8 cellular contexts compared by ENCODE assay signal in the genomic region with DNA sequence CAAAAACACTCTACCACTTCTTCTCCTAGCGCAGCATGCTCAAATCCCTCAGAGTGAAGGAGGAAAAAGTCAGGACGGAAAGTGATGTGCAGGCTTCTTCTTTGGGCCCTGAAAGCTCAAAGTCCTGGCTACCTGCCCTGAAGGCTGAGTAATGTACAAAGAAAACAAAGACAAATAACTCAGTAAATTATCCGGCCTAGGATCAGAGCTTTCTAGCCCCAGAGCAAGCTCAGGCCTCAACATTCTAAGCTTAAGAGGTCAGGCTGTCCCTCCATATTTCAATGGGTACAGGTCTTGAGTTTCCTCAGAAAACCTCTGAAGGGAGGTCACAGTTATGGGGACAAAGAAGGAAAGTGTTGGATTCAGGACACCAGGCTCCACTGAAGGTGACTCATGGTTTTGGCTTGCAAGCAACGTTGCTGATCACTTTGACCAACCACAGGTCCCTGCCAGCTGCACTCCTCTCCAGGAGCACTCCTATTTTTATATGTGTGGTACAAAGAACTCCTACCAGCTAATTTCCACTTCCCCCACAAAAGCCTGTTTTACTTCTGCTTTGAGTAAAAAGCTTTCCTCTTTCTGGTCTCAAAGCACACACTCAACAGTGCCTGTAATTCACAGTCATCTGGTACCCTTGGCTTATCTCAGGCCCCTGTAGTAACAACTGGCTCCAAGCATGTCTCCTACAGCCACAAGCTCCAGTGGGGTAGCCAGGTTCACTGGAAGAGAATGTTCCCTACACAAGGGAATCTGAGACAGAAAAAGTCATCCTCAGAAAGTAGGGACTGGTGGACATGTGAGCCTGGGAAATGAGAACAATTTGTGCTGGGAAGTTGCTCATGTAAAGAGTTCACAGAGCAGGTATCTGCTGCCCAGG.
DNase-seq lines count a peak whose midpoint lies in the region; ATAC-seq, FAIRE-seq and TF ChIP-seq lines count a peak whose summit lies in the region.

No MANE protein-coding gene starts in this region.

- H3F3A ChIP-seq in MM.1S (ENCODE audit: insufficient read depth, low read length) = peaks cover 14% of the 10 kb centered on the region

- H2AFZ ChIP-seq in MM.1S (ENCODE audit: low read length) (peak overlapping the region; percentile 42), astrocyte (ENCODE audit: low read depth, low read length) (peak overlapping the region; percentile 58)

- no peak for TF ChIP-seq CTCF in HFF-Myc (IDR thresholded peaks at IDR 0.05; ENCODE audit: low read depth, low read length, missing control alignments)
- no peak for TF ChIP-seq CTCF in MM.1S (IDR thresholded peaks at IDR 0.05; ENCODE audit: low read length)
- no peak for TF ChIP-seq CTCF in astrocyte (IDR thresholded peaks at IDR 0.05; ENCODE audit: insufficient read depth, low read depth, low read length)

- no peak overlapping the region for H3K4me3 Mint-ChIP-seq in activated CD8-positive, alpha-beta memory T cell treated with anti-CD3 and anti-CD28 coated beads, Interleukin-2, amount 10 ng/mL, durations not matched to agents 7 days and 5 days
- H3K4me3 Mint-ChIP-seq in astrocyte (ENCODE audit: unreplicated experiment) = no peak overlapping the region
- peak overlapping the region; percentile 30 for H3K4me3 Mint-ChIP-seq in stimulated activated naive CD8-positive, alpha-beta T cell treated with anti-CD3 and anti-CD28 coated beads, Interleukin-15, Interleukin-2, amounts not matched to agents 100 ng/mL and 50 ng/mL, for 24 hours

- H3K27ac Mint-ChIP-seq in activated CD8-positive, alpha-beta memory T cell treated with anti-CD3 and anti-CD28 coated beads, Interleukin-2, amount 10 ng/mL, durations not matched to agents 7 days and 5 days = no peak overlapping the region
- H3K27ac Mint-ChIP-seq in astrocyte (ENCODE audit: unreplicated experiment) = peak overlapping the region; percentile 96
- H3K27ac Mint-ChIP-seq in stimulated activated naive CD8-positive, alpha-beta T cell treated with anti-CD3 and anti-CD28 coated beads, Interleukin-15, Interleukin-2, amounts not matched to agents 100 ng/mL and 50 ng/mL, for 24 hours = peak overlapping the region; percentile 87

- H3K4me1 Mint-ChIP-seq in activated CD8-positive, alpha-beta memory T cell treated with anti-CD3 and anti-CD28 coated beads, Interleukin-2, amount 10 ng/mL, durations not matched to agents 7 days and 5 days = peaks cover 23% of the 10 kb centered on the region
- H3K4me1 Mint-ChIP-seq in astrocyte (ENCODE audit: low read depth, unreplicated experiment) = peaks cover 34% of the 10 kb centered on the region
- peaks cover 61% of the 10 kb centered on the region for H3K4me1 Mint-ChIP-seq in stimulated activated naive CD8-positive, alpha-beta T cell treated with anti-CD3 and anti-CD28 coated beads, Interleukin-15, Interleukin-2, amounts not matched to agents 100 ng/mL and 50 ng/mL, for 24 hours (ENCODE audit: low read depth)

- peak; percentile 89 for ATAC-seq in activated CD8-positive, alpha-beta memory T cell treated with anti-CD3 and anti-CD28 coated beads, Interleukin-2, amount 10 ng/mL, durations not matched to agents 7 days and 5 days

- H3K36me3 ChIP-seq in MM.1S (replicated peaks; ENCODE audit: insufficient read depth, low read length) (no peaks in the 10 kb centered on the region), astrocyte (ENCODE audit: insufficient read depth, low read length) (no peaks in the 10 kb centered on the region)

- H3K4me2 ChIP-seq in MM.1S (ENCODE audit: low read depth, low read length) (peak overlapping the region; percentile 51), astrocyte (ENCODE audit: low read length) (peak overlapping the region; percentile 67)

- DNase-seq in activated CD8-positive, alpha-beta memory T cell treated with anti-CD3 and anti-CD28 coated beads, Interleukin-2, amount 10 ng/mL, durations not matched to agents 7 days and 5 days = no peak
- no peak for DNase-seq in activated CD8-positive, alpha-beta memory T cell treated with anti-CD3 and anti-CD28 coated beads, Interleukin-2, amount 50 U/mL, for 48 hours
- DNase-seq in HFF-Myc (ENCODE audit: extremely low read depth, low read depth) (peak; percentile 90), MM.1S (peak; percentile 63), astrocyte (ENCODE audit: low read depth) (peak; percentile 96), islet precursor cell (peak; percentile 87), NCI-H82 (lab: John Stamatoyannopoulos, UW) (no peak)

- H3K27me3 ChIP-seq in MM.1S (replicated peaks; ENCODE audit: insufficient read depth, low read length) (no peaks in the 10 kb centered on the region), astrocyte (ENCODE audit: insufficient read depth, low read length) (no peaks in the 10 kb centered on the region)

- H4K20me1 ChIP-seq in MM.1S (ENCODE audit: insufficient read depth, low read length) (no peaks in the 10 kb centered on the region), astrocyte (ENCODE audit: insufficient read depth, low read length) (no peaks in the 10 kb centered on the region)

- H3K27ac ChIP-seq in MM.1S (ENCODE audit: low read length) (peak overlapping the region; percentile 74), astrocyte (ENCODE audit: low read depth, low read length) (peak overlapping the region; percentile 97)

- peaks cover 22% of the 10 kb centered on the region for H3K4me1 ChIP-seq in MM.1S (ENCODE audit: low read length)
- peaks cover 22% of the 10 kb centered on the region for H3K4me1 ChIP-seq in astrocyte (ENCODE audit: insufficient read depth, low read length)

- no peaks in the 10 kb centered on the region for H3K9me3 Mint-ChIP-seq in activated CD8-positive, alpha-beta memory T cell treated with anti-CD3 and anti-CD28 coated beads, Interleukin-2, amount 10 ng/mL, durations not matched to agents 7 days and 5 days (ENCODE audit: low read depth)
- no peaks in the 10 kb centered on the region for H3K9me3 Mint-ChIP-seq in astrocyte (ENCODE audit: unreplicated experiment)
- no peaks in the 10 kb centered on the region for H3K9me3 Mint-ChIP-seq in stimulated activated naive CD8-positive, alpha-beta T cell treated with anti-CD3 and anti-CD28 coated beads, Interleukin-15, Interleukin-2, amounts not matched to agents 100 ng/mL and 50 ng/mL, for 24 hours

- H3K4me3 ChIP-seq in HFF-Myc (replicated peaks; ENCODE audit: low read depth, low read length) (no peak overlapping the region), MM.1S (ENCODE audit: low read length) (no peak overlapping the region; the same call in 1 of the 2 replicates), astrocyte (ENCODE audit: insufficient read depth, low read depth, low read length) (peak overlapping the region; percentile 2)

- no peak overlapping the region; the same call in 1 of the 2 replicates for H3K9ac ChIP-seq in MM.1S (ENCODE audit: low read length)
- H3K9ac ChIP-seq in astrocyte (ENCODE audit: low read length) = peak overlapping the region; percentile 68

- CTCF ChIA-PET in activated CD8-positive, alpha-beta memory T cell treated with anti-CD3 and anti-CD28 coated beads, Interleukin-2, amount 10 ng/mL, durations not matched to agents 7 days and 5 days (lab: Charles Lee) = interaction anchor here (1.2 to 1.8 kb wide), 3 partner anchors 8 to 62 kb away, joined by 3 to 5 read pairs (median 3); no protein-coding TSS in a partner anchor

- H3K27me3 Mint-ChIP-seq in activated CD8-positive, alpha-beta memory T cell treated with anti-CD3 and anti-CD28 coated beads, Interleukin-2, amount 10 ng/mL, durations not matched to agents 7 days and 5 days = peaks cover 62% of the 10 kb centered on the region
- no peaks in the 10 kb centered on the region for H3K27me3 Mint-ChIP-seq in astrocyte (ENCODE audit: low read depth, unreplicated experiment)
- H3K27me3 Mint-ChIP-seq in stimulated activated naive CD8-positive, alpha-beta T cell treated with anti-CD3 and anti-CD28 coated beads, Interleukin-15, Interleukin-2, amounts not matched to agents 100 ng/mL and 50 ng/mL, for 24 hours = no peaks in the 10 kb centered on the region

- no peaks in the 10 kb centered on the region for H3K9me2 ChIP-seq in MM.1S (replicated peaks; ENCODE audit: insufficient read depth, low read length)

- H3K79me2 ChIP-seq in MM.1S (ENCODE audit: low read length) (no peaks in the 10 kb centered on the region), astrocyte (ENCODE audit: insufficient read depth, low read length) (no peaks in the 10 kb centered on the region)

- no peaks in the 10 kb centered on the region for H3K9me3 ChIP-seq in MM.1S (replicated peaks; ENCODE audit: insufficient read depth, low read length)
- H3K9me3 ChIP-seq in astrocyte (ENCODE audit: insufficient read depth, low read depth, low read length) = no peaks in the 10 kb centered on the region

- no peak for FAIRE-seq in astrocyte (lab: Jason Lieb, UNC)

- H3K36me3 Mint-ChIP-seq in activated CD8-positive, alpha-beta memory T cell treated with anti-CD3 and anti-CD28 coated beads, Interleukin-2, amount 10 ng/mL, durations not matched to agents 7 days and 5 days = peaks cover 2% of the 10 kb centered on the region
- no peaks in the 10 kb centered on the region for H3K36me3 Mint-ChIP-seq in astrocyte (ENCODE audit: low read depth, unreplicated experiment)
- H3K36me3 Mint-ChIP-seq in stimulated activated naive CD8-positive, alpha-beta T cell treated with anti-CD3 and anti-CD28 coated beads, Interleukin-15, Interleukin-2, amounts not matched to agents 100 ng/mL and 50 ng/mL, for 24 hours (ENCODE audit: low read depth) = no peaks in the 10 kb centered on the region

Comparison
In these comparisons a context has a peak if more than half of its experiments do, and no peak if none do; other contexts are left out.
1. DNase-seq: peak in HFF-Myc (single experiment), MM.1S (single experiment), astrocyte (single experiment) and islet precursor cell (single experiment); none in activated CD8-positive, alpha-beta memory T cell treated with anti-CD3 and anti-CD28 coated beads, Interleukin-2, amount 10 ng/mL, durations not matched to agents 7 days and 5 days (single experiment), activated CD8-positive, alpha-beta memory T cell treated with anti-CD3 and anti-CD28 coated beads, Interleukin-2, amount 50 U/mL, for 48 hours (single experiment) and NCI-H82 (single experiment).